Comparison of ENCODE assay signal across 1 cellular context in the genomic region with DNA sequence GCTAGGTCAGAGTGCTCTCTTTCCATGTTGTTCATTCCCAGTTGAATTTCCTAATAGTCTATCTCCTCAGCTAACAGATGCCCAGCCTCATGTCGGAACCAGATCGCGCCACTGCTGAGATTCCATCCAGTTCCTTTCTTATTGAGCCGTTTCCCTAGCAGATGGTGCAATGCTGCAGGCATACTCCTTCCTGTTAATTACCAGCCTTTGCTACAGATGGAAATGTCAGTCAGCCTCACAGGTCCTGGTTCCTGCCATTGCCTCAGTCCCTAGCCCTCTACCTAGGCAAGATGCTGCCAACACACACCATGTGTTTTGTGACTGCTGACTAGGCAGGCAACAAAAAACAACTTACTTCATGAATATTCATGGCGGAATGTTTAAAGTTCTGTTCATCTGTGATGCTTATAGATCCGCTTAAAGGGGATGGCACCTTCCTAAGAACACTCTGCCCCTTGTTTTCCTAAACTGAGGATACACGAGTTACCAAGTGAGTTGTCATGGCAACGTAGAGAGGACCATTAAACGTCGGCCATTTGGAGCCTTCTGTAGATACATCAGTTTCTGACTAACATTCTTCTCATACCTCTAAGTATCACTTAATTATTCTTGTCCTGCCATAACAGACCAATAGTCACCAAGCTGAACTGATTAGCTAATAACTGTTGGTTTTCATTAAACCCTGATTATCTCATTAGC.
TF ChIP-seq lines count a peak whose summit lies in the region.

No MANE protein-coding gene starts in this region.

TF ChIP-seq in H1, 55 proteins besides CTCF, POLR2A, EP300 and RAD21:
- TF ChIP-seq CBX5 (IDR thresholded peaks at IDR 0.05; ENCODE audit: low read depth, low read length) (no peak), CHD1 (IDR thresholded peaks at IDR 0.05; ENCODE audit: low read depth, low read length) (no peak), SP2 (IDR thresholded peaks at IDR 0.05; ENCODE audit: low read length) (no peak), BRCA1 (IDR thresholded peaks at IDR 0.05; ENCODE audit: low read depth, low read length) (no peak), SIX5 (IDR thresholded peaks at IDR 0.05; ENCODE audit: low read depth, low read length) (no peak), BACH1 (IDR thresholded peaks at IDR 0.05; ENCODE audit: low read length) (no peak)
TF ChIP-seq in H1: peak in this region for 0.
